8 cellular contexts compared by ENCODE assay signal in genomic region chr22:20495861-20496681, GRCh38. TPM values are rescaled to one million over a fixed set of nuclear protein-coding genes. Genes with fewer than 3 reads are reported as not detected.
DNase-seq lines count a peak whose midpoint lies in the region; TF ChIP-seq lines count a peak whose summit lies in the region.

No MANE protein-coding gene starts in this region.

- peaks cover 3 to 17% (median 16%) of the 10 kb centered on the region in 4 donors for H3K36me3 ChIP-seq in stomach

- peaks cover 15 to 35% (median 24%) of the 10 kb centered on the region in 4 donors for H3K4me1 ChIP-seq in stomach

- H3K9me3 Mint-ChIP-seq in neural crest cell: no peaks in the 10 kb centered on the region

- WGBS in stomach, 5 donors: 0 to 1% (median 0%) methylated on average over 26 to 54 of the region's 54 CpGs

- TF ChIP-seq CTCF in foreskin fibroblast (IDR thresholded peaks at IDR 0.05; ENCODE audit: low read depth, low read length) (peak; percentile 94), neural crest cell (conservative IDR thresholded peaks at IDR 0.05) (peak; percentile 93), stomach (IDR thresholded peaks at IDR 0.05) (peak in 5 of 7 experiments; percentile 83 to 95 (median 84))

- no peaks in the 10 kb centered on the region for H3K9me3 ChIP-seq in stomach

- no peaks in the 10 kb centered on the region for H3K27me3 Mint-ChIP-seq in neural crest cell (ENCODE audit: low read depth)

- intact Hi-C loops in stomach (cut with DNase I; ENCODE audit: low total_unique reads): loop anchor here (5.0 kb wide), 1 partner anchor 74 kb away; no protein-coding TSS in a partner anchor

- H3K36me3 Mint-ChIP-seq in neural crest cell (ENCODE audit: low read depth): peaks cover under 1% of the 10 kb centered on the region

- peak in 1 of 4 donors; percentile 9 for TF ChIP-seq POLR2A in stomach (IDR thresholded peaks at IDR 0.05)

- H3K4me3 ChIP-seq in foreskin fibroblast (ENCODE audit: low read depth in 1 of 2, low read length in 2 of 2) (peak overlapping the region; percentile 66 to 91), stomach (peak overlapping the region; percentile 67 to 77 (median 76))

- no peak for TF ChIP-seq EP300 in stomach (IDR thresholded peaks at IDR 0.05)

- peak overlapping the region; percentile 92 for H3K27ac Mint-ChIP-seq in neural crest cell (ENCODE audit: unreplicated experiment)

- H3K27ac ChIP-seq in stomach: peak overlapping the region; percentile 92 to 96 (median 94)

- DNase-seq in ELR (ENCODE audit: low read depth) (peak; percentile 93), GOT3 (lab: John Stamatoyannopoulos, UW) (peak; percentile 64), LoVo (ENCODE audit: low spot score) (peak; percentile 89), SHP77 (lab: John Stamatoyannopoulos, UW) (peak; percentile 82 to 84), foreskin fibroblast (peak; percentile 92 to 97), neural crest cell (ENCODE audit: low read depth, low spot score) (peak; percentile 84), stomach (peak; percentile 94)
- peak; percentile 90 for DNase-seq in activated gamma-delta T cell treated with anti-CD3 and anti-CD28 coated beads, Interleukin-2, amount 50 U/mL, for 16 hours (ENCODE audit: low read depth)

- peak overlapping the region; percentile 93 for H3K4me3 Mint-ChIP-seq in neural crest cell

- no peaks in the 10 kb centered on the region for H3K27me3 ChIP-seq in stomach

- H3K4me1 Mint-ChIP-seq in neural crest cell: peaks cover 38% of the 10 kb centered on the region

RNA-seq across cellular contexts. Expression of gene KLHL22, which starts 0.5 kb away (rescaled TPM):
- total RNA-seq in neural crest cell: 42.5 and 48.9 TPM in 2 replicates
- 10 to 100 TPM in 4 of 5 donors, 1 to 10 TPM in 1; 7.0 to 26.5 (median 22.8) TPM for total RNA-seq in stomach
- 10 to 100 TPM in 2 of 3 donors, 1 to 10 TPM in 1; 7.0 to 10.8 (median 10.2) TPM for polyA plus RNA-seq in stomach

RNA-seq across cellular contexts. Expression of gene MED15, which starts 11.3 kb away (rescaled TPM):
- total RNA-seq in neural crest cell: 78.6 and 84.5 TPM in 2 replicates
- 100 to 1,000 TPM in 3 of 5 donors, 10 to 100 TPM in 2; 28.3 to 289 (median 135) TPM for total RNA-seq in stomach
- polyA plus RNA-seq in stomach: 10 to 100 TPM; 29.3 to 41.9 (median 39.3) TPM

RNA-seq across cellular contexts. Expression of gene SCARF2, which starts 58.4 kb away (rescaled TPM):
- 23.1 and 23.4 TPM in 2 replicates for total RNA-seq in neural crest cell
- 10 to 100 TPM in 2 of 5 donors, 1 to 10 TPM in 2, under 1 TPM in 1; 0.89 to 42.9 (median 6.4) TPM for total RNA-seq in stomach
- 1 to 10 TPM; 1.5 to 2.0 (median 1.6) TPM for polyA plus RNA-seq in stomach

Comparison
In these comparisons a context has a peak if more than half of its experiments do, and no peak if none do; other contexts are left out.
1. Peak in every context shown above with its lines: DNase-seq, H3K4me3 ChIP-seq and H3K27ac ChIP-seq.